In genomic region chr6:1311400-1312192, GRCh38 we compare ENCODE assay signal across 9 cellular contexts. TPM values are rescaled to one million over a fixed set of nuclear protein-coding genes. Genes with fewer than 3 reads are reported as not detected.
DNase-seq lines count a peak whose midpoint lies in the region; ATAC-seq, FAIRE-seq and TF ChIP-seq lines count a peak whose summit lies in the region.
"Had no signal": no experiment of that assay in that cellular context is flagged by ENCODE, and none has a peak within 500 bp of the region (broad histone marks: within the 10 kb centered on the region; RNA-seq: fewer than 3 reads in every experiment).

Gene FOXQ1, plus strand, starts transcription at chr6:1312098. Its CDS starts 607 bp downstream, at chr6:1312705.

- H3K36me3 ChIP-seq in endothelial cell of umbilical vein (ENCODE audit: control insufficient read depth in 2 of 2, extremely low read depth in 1 of 2, insufficient read depth in 2 of 2, low read length in 2 of 2), result no peaks in the 10 kb centered on the region
- no peaks in the 10 kb centered on the region for H3K36me3 ChIP-seq in muscle layer of colon (ENCODE audit: insufficient read depth, low read length)

- no peak for ATAC-seq in GM21423 (IDR thresholded peaks at IDR 0.05; ENCODE audit: unreplicated experiment)

- no peaks in the 10 kb centered on the region for H4K20me1 ChIP-seq in endothelial cell of umbilical vein (replicated peaks; ENCODE audit: control insufficient read depth, extremely low read depth, insufficient read depth, low read length)

- H3K4me1 ChIP-seq in endothelial cell of umbilical vein (ENCODE audit: control insufficient read depth, extremely low read depth, insufficient read depth, low read length) (peaks cover 5% of the 10 kb centered on the region), muscle layer of colon (ENCODE audit: insufficient read depth, low read length) (peaks cover 5% of the 10 kb centered on the region)

- BruUV-seq in endothelial cell of umbilical vein (replicated peaks; lab: Mats Ljungman, UMichigan), result no TSS peak

- dilution Hi-C loops in endothelial cell of umbilical vein (cut with MboI; ENCODE audit: extremely low pct_ligation_motif_present, low sequenced_read_pairs), result no loop called here

- no peaks in the 10 kb centered on the region for H3K79me2 ChIP-seq in endothelial cell of umbilical vein (ENCODE audit: control insufficient read depth, insufficient read depth, low read length)

- POLR2A ChIA-PET in endothelial cell of umbilical vein (lab: Charles Lee), result no interaction called here

- H3K9ac ChIP-seq in endothelial cell of umbilical vein (replicated peaks; ENCODE audit: extremely low read depth, insufficient read depth, low read length) (no peak within 1 kb of the TSS), muscle layer of colon (ENCODE audit: low read length) (no peak within 1 kb of the TSS)

- H3K9me3 ChIP-seq in endothelial cell of umbilical vein (replicated peaks; ENCODE audit: control insufficient read depth, insufficient read depth, low read length) (no peaks in the 10 kb centered on the region), muscle layer of colon (ENCODE audit: low read length) (no peaks in the 10 kb centered on the region)

- no peak within 1 kb of the TSS for H3K27ac ChIP-seq in endothelial cell of umbilical vein (ENCODE audit: insufficient read depth, low read depth, low read length)
- H3K27ac ChIP-seq in muscle layer of colon (ENCODE audit: low read depth, low read length), result no peak within 1 kb of the TSS

- H3K27me3 ChIP-seq in endothelial cell of umbilical vein (ENCODE audit: control insufficient read depth in 2 of 2, insufficient read depth in 2 of 2, low read length in 2 of 2) (peaks cover 46 to 79% of the 10 kb centered on the region in 2 experiments), muscle layer of colon (ENCODE audit: control insufficient read depth in 1 of 2, insufficient read depth in 2 of 2, low read length in 2 of 2) (peaks cover 17 to 44% of the 10 kb centered on the region in 2 donors)

- TF ChIP-seq CTCF in endothelial cell of umbilical vein (IDR thresholded peaks at IDR 0.05; ENCODE audit: extremely low read depth in 1 of 2, insufficient read depth in 1 of 2, low read depth in 1 of 2, low read length in 2 of 2), result no peak

- no peak for TF ChIP-seq POLR2A in endothelial cell of umbilical vein (IDR thresholded peaks at IDR 0.05; ENCODE audit: low read depth, low read length)

- intact Hi-C loops in endothelial cell of umbilical vein (cut with micrococcal nuclease), result no loop called here

- no peak within 1 kb of the TSS for H2AFZ ChIP-seq in endothelial cell of umbilical vein (ENCODE audit: low read depth, low read length)

- H3K4me2 ChIP-seq in endothelial cell of umbilical vein (ENCODE audit: insufficient read depth, low read length), result peak within 1 kb of the TSS; percentile 20

- H3K9me1 ChIP-seq in endothelial cell of umbilical vein (replicated peaks; ENCODE audit: control insufficient read depth, extremely low read depth, insufficient read depth, low read length), result no peaks in the 10 kb centered on the region

- CTCF ChIA-PET in endothelial cell of umbilical vein (lab: Charles Lee), result no interaction called here

- FAIRE-seq in endothelial cell of umbilical vein (lab: Jason Lieb, UNC), result no peak
- FAIRE-seq: A204.1 had no signal

- H3K4me3 ChIP-seq in endothelial cell of umbilical vein (replicated peaks in 1 of 3; ENCODE audit: insufficient read depth in 1 of 3, low read depth in 1 of 3, low read length in 3 of 3) (peak within 1 kb of the TSS in 2 of 3 experiments; percentile 12 to 30), muscle layer of colon (ENCODE audit: low read depth in 1 of 2, low read length in 2 of 2) (peak within 1 kb of the TSS; percentile 50 to 51)

- DNase-seq in DMS79 treated with DMSO at 0.1 percent for 48 hours (lab: John Stamatoyannopoulos, UW) (peak; percentile 8), DMS79 (lab: John Stamatoyannopoulos, UW) (no peak), RPMI8226 (peak; percentile 14), endothelial cell of umbilical vein (ENCODE audit: low read depth, low spot score) (peak; percentile 6), mesenteric fat pad (ENCODE audit: low spot score) (no peak), Ammon's horn (ENCODE audit: low spot score) (no peak)

TF ChIP-seq in endothelial cell of umbilical vein, 7 proteins besides CTCF, POLR2A, EP300 and RAD21:
- no peak for TF ChIP-seq EZH2 (IDR thresholded peaks at IDR 0.05; ENCODE audit: borderline replicate concordance, low read depth, low read length, severe bottlenecking)

RNA-seq across cellular contexts. Expression of gene FOXQ1, which starts in this region (rescaled TPM):
- total RNA-seq in endothelial cell of umbilical vein (not detected in 2 replicates), mesenteric fat pad (not detected)
- not detected in 2 replicates for polyA plus RNA-seq in endothelial cell of umbilical vein
- polyA plus RNA-seq in endothelial cell of umbilical vein (2011; cell fraction: cytosol; rRNA removed), result not detected in 2 replicates
- not detected in 2 replicates for polyA plus RNA-seq in endothelial cell of umbilical vein (2011; cell fraction: nucleus; rRNA removed)
- not detected in 2 replicates for polyA plus RNA-seq in endothelial cell of umbilical vein (2012)
- polyA minus RNA-seq in endothelial cell of umbilical vein, result not detected in 2 replicates
- polyA minus RNA-seq in endothelial cell of umbilical vein (2011; cell fraction: cytosol; rRNA and poly(A)+ RNA removed), result 30.5 TPM
- polyA minus RNA-seq in endothelial cell of umbilical vein (2011; cell fraction: nucleus; rRNA and poly(A)+ RNA removed), result 0.19 TPM in 1 of 2 replicates, not detected in the other

Comparison
In these comparisons a context has a peak if more than half of its experiments do, and no peak if none do; other contexts are left out.
1. DNase-seq: peak in DMS79 treated with DMSO at 0.1 percent for 48 hours (single experiment), RPMI8226 (single experiment) and endothelial cell of umbilical vein (single experiment); none in DMS79 (single experiment), mesenteric fat pad (single experiment) and Ammon's horn (single experiment).